Comparison of ENCODE assay signal across 17 cellular contexts in genomic region chr11:70918242-70918641, GRCh38.
DNase-seq lines count a peak whose midpoint lies in the region; ATAC-seq and TF ChIP-seq lines count a peak whose summit lies in the region.
"Had no signal": no experiment of that assay in that cellular context is flagged by ENCODE, and none has a peak within 500 bp of the region (broad histone marks: within the 10 kb centered on the region; RNA-seq: fewer than 3 reads in every experiment).

No MANE protein-coding gene starts in this region.

- peaks cover 26% of the 10 kb centered on the region for H3K9me3 Mint-ChIP-seq in stimulated activated memory B cell treated with anti-CD40 and anti-IgM and Interleukin-4, amounts not matched to agents 10 μg/mL and 1 μg/mL and 100 μg/mL, for 72 hours

- no peak for TF ChIP-seq CTCF in upper lobe of right lung (IDR thresholded peaks at IDR 0.05)

- no peak overlapping the region for H3K4me3 Mint-ChIP-seq in stimulated activated memory B cell treated with anti-CD40 and anti-IgM and Interleukin-4, amounts not matched to agents 10 μg/mL and 1 μg/mL and 100 μg/mL, for 72 hours
- H3K4me3 Mint-ChIP-seq: B cell; CD4-positive, alpha-beta T cell; CD8-positive, alpha-beta T cell had no signal

- H3K27me3 Mint-ChIP-seq in stimulated activated memory B cell treated with anti-CD40 and anti-IgM and Interleukin-4, amounts not matched to agents 10 μg/mL and 1 μg/mL and 100 μg/mL, for 72 hours: no peaks in the 10 kb centered on the region

- no peak overlapping the region for H3K27ac ChIP-seq in upper lobe of right lung
- H3K27ac ChIP-seq: 22Rv1; A549; BLaER1 treated with 17β-estradiol and CSF1 and Interleukin-3, amounts not matched to agents 10 nM and 100 nM; C4-2B had no signal

- peak; percentile 17 for DNase-seq in activated effector memory CD4-positive, alpha-beta T cell treated with anti-CD3 and anti-CD28 coated beads, Interleukin-2, amount 50 U/mL, for 16 hours
- no peak for DNase-seq in activated effector memory CD4-positive, alpha-beta T cell treated with Interleukin-2 at 50 U/mL for 16 hours
- DNase-seq in left lobe of liver (ENCODE audit: low spot score) (no peak), upper lobe of right lung (peak; percentile 0)
- DNase-seq: AML-193; Caco-2; Calu3; CD4-positive, alpha-beta T cell; CD8-positive, alpha-beta T cell; DMS79 treated with DMSO at 0.1 percent for 48 hours; GF-D8 had no signal

- ATAC-seq in left lobe of liver (peak; percentile 56), upper lobe of right lung (no peak)
- ATAC-seq in stimulated activated memory B cell treated with anti-CD40 and anti-IgM and Interleukin-4, amounts not matched to agents 10 μg/mL and 1 μg/mL and 100 μg/mL, for 72 hours: no peak
- ATAC-seq: A549; CD8-positive, alpha-beta T cell had no signal

- no peaks in the 10 kb centered on the region for H3K4me1 ChIP-seq in upper lobe of right lung
- H3K4me1 ChIP-seq: A549, Caco-2 had no signal

- no peaks in the 10 kb centered on the region for H3K27me3 ChIP-seq in upper lobe of right lung
- H3K27me3 ChIP-seq: BLaER1 treated with 17β-estradiol and CSF1 and Interleukin-3, amounts not matched to agents 10 nM and 100 nM had no signal

- H3K27ac Mint-ChIP-seq in stimulated activated memory B cell treated with anti-CD40 and anti-IgM and Interleukin-4, amounts not matched to agents 10 μg/mL and 1 μg/mL and 100 μg/mL, for 72 hours: no peak overlapping the region
- H3K27ac Mint-ChIP-seq: B cell; CD4-positive, alpha-beta T cell; CD8-positive, alpha-beta T cell had no signal

- no peaks in the 10 kb centered on the region for H3K4me1 Mint-ChIP-seq in stimulated activated memory B cell treated with anti-CD40 and anti-IgM and Interleukin-4, amounts not matched to agents 10 μg/mL and 1 μg/mL and 100 μg/mL, for 72 hours
- H3K4me1 Mint-ChIP-seq: B cell had no signal

- H3K9me3 ChIP-seq in upper lobe of right lung: peaks cover 12% of the 10 kb centered on the region

- H3K36me3 Mint-ChIP-seq in stimulated activated memory B cell treated with anti-CD40 and anti-IgM and Interleukin-4, amounts not matched to agents 10 μg/mL and 1 μg/mL and 100 μg/mL, for 72 hours: no peaks in the 10 kb centered on the region
- H3K36me3 Mint-ChIP-seq: CD8-positive, alpha-beta T cell had no signal

- H3K36me3 ChIP-seq in upper lobe of right lung: no peaks in the 10 kb centered on the region

- no peak overlapping the region for H3K4me3 ChIP-seq in upper lobe of right lung
- H3K4me3 ChIP-seq: A549; BLaER1 treated with 17β-estradiol and CSF1 and Interleukin-3, amounts not matched to agents 10 nM and 100 nM had no signal

- intact Hi-C loops in upper lobe of right lung (cut with DNase I): no loop called here

Comparison
In these comparisons a context has a peak if more than half of its experiments do, and no peak if none do; other contexts are left out.
1. DNase-seq: peak in activated effector memory CD4-positive, alpha-beta T cell treated with anti-CD3 and anti-CD28 coated beads, Interleukin-2, amount 50 U/mL, for 16 hours (single experiment) and upper lobe of right lung (single experiment); none in activated effector memory CD4-positive, alpha-beta T cell treated with Interleukin-2 at 50 U/mL for 16 hours (single experiment) and left lobe of liver (single experiment).